Comparison of ENCODE assay signal across 28 cellular contexts in the genomic region with DNA sequence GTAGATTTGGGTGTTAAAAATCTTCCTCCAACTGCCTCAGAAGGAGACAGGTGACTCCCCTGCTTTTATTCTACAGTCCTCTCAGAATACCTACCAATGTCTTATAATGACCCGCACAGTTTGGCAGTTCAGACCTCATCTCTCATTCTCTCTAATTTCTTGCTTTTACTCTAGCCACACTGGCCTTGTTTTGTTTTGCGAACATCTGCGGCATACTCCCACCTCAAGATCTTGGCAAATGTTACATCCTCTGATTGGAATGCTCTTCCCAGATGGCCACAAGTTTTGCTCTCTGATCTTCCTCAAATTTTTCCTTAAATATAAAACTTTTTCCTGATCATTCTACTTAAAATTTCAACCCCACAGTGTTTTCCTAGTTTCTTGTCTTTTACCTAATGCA.
DNase-seq lines count a peak whose midpoint lies in the region; ATAC-seq and TF ChIP-seq lines count a peak whose summit lies in the region.
"Had no signal": no experiment of that assay in that cellular context is flagged by ENCODE, and none has a peak within 500 bp of the region (broad histone marks: within the 10 kb centered on the region; RNA-seq: fewer than 3 reads in every experiment).

No MANE protein-coding gene starts in this region.

- no peaks in the 10 kb centered on the region for H3K27me3 ChIP-seq in left ventricle myocardium inferior (ENCODE audit: low read depth)
- no peaks in the 10 kb centered on the region for H3K27me3 ChIP-seq in testis
- H3K27me3 ChIP-seq in effector memory CD4-positive, alpha-beta T cell (replicated peaks; ENCODE audit: control insufficient read depth, insufficient read depth, low read length, poor library complexity, severe bottlenecking): no peaks in the 10 kb centered on the region
- H3K27me3 ChIP-seq in esophagus squamous epithelium: no peaks in the 10 kb centered on the region
- H3K27me3 ChIP-seq: BLaER1 had no signal

- no peak for ATAC-seq in HG02981 (IDR thresholded peaks at IDR 0.05; ENCODE audit: unreplicated experiment)
- ATAC-seq: activated T-cell treated with anti-CD3 and anti-CD28 coated beads, Interleukin-2, amount 50 U/mL, for 4 hours; mucosa of descending colon; stimulated activated effector memory CD8-positive, alpha-beta T cell treated with anti-CD3 and anti-CD28 coated beads, Interleukin-12 subunit alpha, Interleukin-12 subunit beta, amount 100 ng/mL, for 72 hours; WTC11 had no signal

- DNase-seq in left ventricle myocardium inferior (no peak), cardiac septum (ENCODE audit: low spot score) (no peak), cardiac fibroblast (ENCODE audit: low read depth in 2 of 2) (peak; percentile 47 to 56), foreskin fibroblast (peak; percentile 18 to 62), testis (peak; percentile 25), esophagus squamous epithelium (lab: John Stamatoyannopoulos, UW) (no peak)
- DNase-seq in effector memory CD4-positive, alpha-beta T cell: no peak
- DNase-seq: activated CD4-positive, alpha-beta T cell treated with anti-CD3 and anti-CD28 coated beads, Interleukin-2, amount 10 ng/mL, durations not matched to agents 7 days and 5 days; activated gamma-delta T cell treated with Interleukin-2 at 50 U/mL for 16 hours; activated T-cell treated with anti-CD3 and anti-CD28 coated beads, Interleukin-2, amount 50 U/mL, for 4 hours; COR-L47; DMS79; erythroblast; islet precursor cell; mucosa of descending colon; NCI-H1105; NCI-H187 treated with DMSO at 0.1 percent for 48 hours; NCI-H524 treated with DMSO at 0.1 percent for 48 hours; nephron progenitor cell; PC-9; SHP77 treated with DMSO at 0.1 percent for 48 hours; stimulated activated CD4-positive, alpha-beta T cell treated with anti-CD3 and anti-CD28 coated beads, Interleukin-4, amount 100 ng/mL, for 24 hours had no signal

- WGBS in testis, 2 donors: 28 to 49% methylated on average over 3 of the region's 3 CpGs
- WGBS in esophagus squamous epithelium, 2 donors: 75 to 94% methylated on average over 3 of the region's 3 CpGs

- TF ChIP-seq CTCF in left ventricle myocardium inferior (IDR thresholded peaks at IDR 0.05; ENCODE audit: borderline replicate concordance) (no peak), cardiac fibroblast (IDR thresholded peaks at IDR 0.05; ENCODE audit: low read depth, low read length) (no peak), foreskin fibroblast (IDR thresholded peaks at IDR 0.05; ENCODE audit: low read depth, low read length) (no peak), testis (IDR thresholded peaks at IDR 0.05) (no peak), esophagus squamous epithelium (IDR thresholded peaks at IDR 0.05) (no peak)

- H3K36me3 ChIP-seq in left ventricle myocardium inferior: no peaks in the 10 kb centered on the region
- no peaks in the 10 kb centered on the region for H3K36me3 ChIP-seq in testis (ENCODE audit: low read depth, missing control alignments)
- no peaks in the 10 kb centered on the region for H3K36me3 ChIP-seq in effector memory CD4-positive, alpha-beta T cell (ENCODE audit: control insufficient read depth, insufficient read depth, low read length)
- H3K36me3 ChIP-seq in esophagus squamous epithelium: no peaks in the 10 kb centered on the region
- H3K36me3 ChIP-seq: BLaER1 had no signal

- H3K4me3 ChIP-seq in left ventricle myocardium inferior: no peak overlapping the region
- H3K4me3 ChIP-seq in cardiac fibroblast (replicated peaks in 1 of 2; ENCODE audit: low read depth in 2 of 2, low read length in 2 of 2): no peak overlapping the region
- no peak overlapping the region for H3K4me3 ChIP-seq in foreskin fibroblast (ENCODE audit: low read depth in 1 of 2, low read length in 2 of 2)
- no peak overlapping the region for H3K4me3 ChIP-seq in testis
- no peak overlapping the region for H3K4me3 ChIP-seq in effector memory CD4-positive, alpha-beta T cell (ENCODE audit: insufficient read depth, low read depth, low read length, poor library complexity, severe bottlenecking)
- H3K4me3 ChIP-seq in esophagus squamous epithelium: no peak overlapping the region
- H3K4me3 ChIP-seq: BLaER1, lung, mucosa of descending colon, PC-9 had no signal

- no peak for TF ChIP-seq POLR2A in testis (IDR thresholded peaks at IDR 0.05)
- no peak for TF ChIP-seq POLR2A in esophagus squamous epithelium (IDR thresholded peaks at IDR 0.05)

- H3K4me1 ChIP-seq in left ventricle myocardium inferior (peaks cover 6% of the 10 kb centered on the region), testis (peaks cover 12% of the 10 kb centered on the region), esophagus squamous epithelium (peaks cover 0 to 4% (median 0%) of the 10 kb centered on the region in 3 donors)
- H3K4me1 ChIP-seq in effector memory CD4-positive, alpha-beta T cell (ENCODE audit: control insufficient read depth, insufficient read depth, low read length, poor library complexity, severe bottlenecking): no peaks in the 10 kb centered on the region
- H3K4me1 ChIP-seq: BLaER1, parathyroid adenoma had no signal

- H3K9me3 ChIP-seq in left ventricle myocardium inferior (replicated peaks) (peaks cover 27% of the 10 kb centered on the region), testis (no peaks in the 10 kb centered on the region), esophagus squamous epithelium (no peaks in the 10 kb centered on the region)
- H3K9me3 ChIP-seq in effector memory CD4-positive, alpha-beta T cell (ENCODE audit: control insufficient read depth, low read length): peaks cover 4% of the 10 kb centered on the region
- H3K9me3 ChIP-seq: mucosa of descending colon had no signal

- H3K27ac ChIP-seq in left ventricle myocardium inferior (replicated peaks): peak overlapping the region; percentile 44
- H3K27ac ChIP-seq in testis: no peak overlapping the region
- H3K27ac ChIP-seq in effector memory CD4-positive, alpha-beta T cell (ENCODE audit: insufficient read depth, low read length, poor library complexity, severe bottlenecking): no peak overlapping the region
- H3K27ac ChIP-seq in esophagus squamous epithelium: peak overlapping the region in 2 of 4 donors; percentile 9 to 37
- H3K27ac ChIP-seq: BLaER1, parathyroid adenoma, PC-9 had no signal

- intact Hi-C loops in left ventricle myocardium inferior (cut with micrococcal nuclease): no loop called here
- intact Hi-C loops in cardiac septum (cut with DNase I): no loop called here
- intact Hi-C loops in testis (cut with DNase I; ENCODE audit: low total_unique reads): no loop called here
- intact Hi-C loops in esophagus squamous epithelium (cut with DNase I): no loop called here

Comparison
In these comparisons a context has a peak if more than half of its experiments do, and no peak if none do; other contexts are left out.
1. DNase-seq: peak in cardiac fibroblast (2 of 2), foreskin fibroblast (2 of 2) and testis (single experiment); none in left ventricle myocardium inferior (single experiment), cardiac septum (single experiment), effector memory CD4-positive, alpha-beta T cell (0 of 3) and esophagus squamous epithelium (single experiment).